In the genomic region with DNA sequence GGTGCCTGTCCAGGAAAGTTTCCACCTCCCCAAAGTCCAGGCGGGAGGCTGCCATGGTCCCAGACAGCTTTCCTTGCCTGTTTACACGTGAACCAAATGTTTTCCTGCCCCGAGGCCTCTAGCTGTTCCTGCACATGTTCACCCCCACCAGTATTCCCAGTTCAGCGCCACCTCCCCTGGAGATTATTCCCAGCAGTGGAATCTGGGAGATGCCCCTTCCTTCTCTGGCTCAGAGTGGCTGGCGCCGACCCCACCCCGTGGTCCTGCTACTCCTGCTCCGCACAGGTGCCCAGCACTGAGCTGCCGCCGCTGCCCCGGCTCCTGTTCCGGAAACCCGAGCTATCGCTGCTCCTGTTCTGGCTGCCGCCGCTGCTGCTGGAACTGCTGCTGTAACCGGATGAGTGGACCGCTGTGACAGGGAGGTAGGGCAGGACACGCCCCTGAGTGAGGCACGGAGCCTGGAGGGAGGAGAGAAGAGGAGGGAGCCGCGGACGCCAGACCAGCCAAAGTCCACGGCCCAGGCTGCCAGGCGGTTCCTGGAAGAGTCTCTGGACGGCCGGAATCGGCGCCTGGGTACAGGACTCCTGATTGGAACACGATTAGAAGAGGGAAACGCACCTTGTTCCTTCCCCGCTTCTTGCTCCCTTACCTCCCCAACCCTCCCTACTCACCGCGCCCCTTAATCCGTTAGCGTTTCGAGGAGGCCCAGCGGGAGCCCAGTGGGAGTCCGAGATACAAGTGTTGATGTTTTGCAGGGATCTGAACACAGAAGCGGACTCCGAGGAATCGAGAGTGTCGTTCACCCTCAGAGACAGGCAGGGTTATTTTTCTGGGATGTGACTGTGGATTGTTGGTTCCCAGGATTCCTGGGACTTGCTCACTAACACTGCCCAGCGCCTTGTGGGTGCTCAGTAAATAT, we compare ENCODE assay signal across 9 cellular contexts. TPM values are rescaled to one million over a fixed set of nuclear protein-coding genes. Genes with fewer than 3 reads are reported as not detected.
DNase-seq lines count a peak whose midpoint lies in the region; ATAC-seq, FAIRE-seq and TF ChIP-seq lines count a peak whose summit lies in the region.
"Had no signal": no experiment of that assay in that cellular context is flagged by ENCODE, and none has a peak within 500 bp of the region (broad histone marks: within the 10 kb centered on the region; RNA-seq: fewer than 3 reads in every experiment).

A gene (minus strand): TSS at position 395 of the 919 bp plus-strand sequence. CDS start 340 bp downstream, at position 55.

- POLR2A ChIA-PET in A549 (lab: Yijun Ruan, JAX): interaction anchor here (0.9 to 1.0 kb wide), 2 partner anchors 46 to 378 kb away, joined by 3 read pairs; a partner anchor contains a TSS

- CTCF ChIA-PET in A549 (lab: Yijun Ruan, JAX): interaction anchor here (0.7 to 1.9 kb wide), 4 partner anchors 29 to 89 kb away, joined by 3 to 7 read pairs (median 6); a partner anchor contains a TSS

- H3K4me3 Mint-ChIP-seq in brain: peak within 1 kb of the TSS; percentile 85 to 91 (median 88)

- no peak for TF ChIP-seq RAD21 in A549 (conservative IDR thresholded peaks at IDR 0.05 in 1 of 2, IDR thresholded peaks at IDR 0.05 in 1 of 2)

- H3K36me3 Mint-ChIP-seq in brain: no peaks in the 10 kb centered on the region
- H3K36me3 Mint-ChIP-seq: naive B cell had no signal

- peaks cover 14% of the 10 kb centered on the region for H3K4me1 Mint-ChIP-seq in brain

- TF ChIP-seq CTCF in A549 (IDR thresholded peaks at IDR 0.05): no peak
- TF ChIP-seq CTCF in KMS-11 (conservative IDR thresholded peaks at IDR 0.05; ENCODE audit: low read depth, low read length): no peak
- TF ChIP-seq CTCF in RWPE2 (IDR thresholded peaks at IDR 0.05; ENCODE audit: poor library complexity, severe bottlenecking): no peak
- TF ChIP-seq CTCF in brain (conservative IDR thresholded peaks at IDR 0.05): no peak
- TF ChIP-seq CTCF in sigmoid colon (IDR thresholded peaks at IDR 0.05): no peak

- H3K27ac ChIP-seq in A549 (peak within 1 kb of the TSS; percentile 71 to 82), KMS-11 (no peak within 1 kb of the TSS), RWPE2 (ENCODE audit: poor library complexity, severe bottlenecking) (no peak within 1 kb of the TSS), sigmoid colon (peak within 1 kb of the TSS in 3 of 4 donors; percentile 34 to 62 (median 58))

- ATAC-seq in A549 (peak; percentile 97 to 98), GM19035 (IDR thresholded peaks at IDR 0.05; ENCODE audit: unreplicated experiment) (peak; percentile 48), RWPE2 (ENCODE audit: low read depth) (peak; percentile 96), GM21515 (IDR thresholded peaks at IDR 0.05; ENCODE audit: unreplicated experiment) (no peak)

- no peaks in the 10 kb centered on the region for H3K27me3 ChIP-seq in KMS-11 (ENCODE audit: insufficient read depth, low read depth)
- H3K27me3 ChIP-seq in RWPE2 (ENCODE audit: insufficient read depth, poor library complexity, severe bottlenecking): no peaks in the 10 kb centered on the region
- no peaks in the 10 kb centered on the region for H3K27me3 ChIP-seq in sigmoid colon

- H4K20me1 ChIP-seq in KMS-11 (ENCODE audit: insufficient read depth): no peaks in the 10 kb centered on the region

- H3K4me3 ChIP-seq in A549: peak within 1 kb of the TSS; percentile 55
- no peak within 1 kb of the TSS for H3K4me3 ChIP-seq in KMS-11 (IDR thresholded peaks at IDR 0.05; ENCODE audit: insufficient read depth, low read depth, low read length)
- peak within 1 kb of the TSS; percentile 25 for H3K4me3 ChIP-seq in RWPE2 (ENCODE audit: severe bottlenecking)
- H3K4me3 ChIP-seq in iPS-11a (ENCODE audit: low read depth, low read length): peak within 1 kb of the TSS; percentile 68
- peak within 1 kb of the TSS; percentile 32 to 53 (median 47) for H3K4me3 ChIP-seq in sigmoid colon

- no peaks in the 10 kb centered on the region for H3K79me2 ChIP-seq in KMS-11 (ENCODE audit: insufficient read depth, low read depth)

- H3K9me3 ChIP-seq in A549 (no peaks in the 10 kb centered on the region), RWPE2 (ENCODE audit: severe bottlenecking) (no peaks in the 10 kb centered on the region), sigmoid colon (no peaks in the 10 kb centered on the region)

- intact Hi-C loops in sigmoid colon (cut with DNase I): loop anchor here (5.0 to 10.0 kb wide), 2 partner anchors 88 to 275 kb away; no protein-coding TSS in a partner anchor

- peak within 1 kb of the TSS in 4 of 5 experiments; percentile 14 to 90 (median 33) for H3K27ac Mint-ChIP-seq in brain
- H3K27ac Mint-ChIP-seq: naive B cell had no signal

- WGBS in A549 (ENCODE audit: missing lambda C conversion rate): 4% methylated on average over 23 of the region's 44 CpGs
- 2 to 4% methylated on average over 44 of the region's 44 CpGs for WGBS in sigmoid colon, 2 donors

- H3K4me1 ChIP-seq in A549 (peaks cover 41% of the 10 kb centered on the region; the same call in 2 of the 3 replicates), KMS-11 (ENCODE audit: low read depth, poor library complexity, severe bottlenecking) (no peaks in the 10 kb centered on the region), RWPE2 (ENCODE audit: insufficient read depth, poor library complexity, severe bottlenecking) (peaks cover 8% of the 10 kb centered on the region), sigmoid colon (peaks cover 0 to 16% (median 10%) of the 10 kb centered on the region in 4 donors)

- H3K36me3 ChIP-seq in KMS-11 (ENCODE audit: insufficient read depth) (no peaks in the 10 kb centered on the region), RWPE2 (ENCODE audit: low read depth) (no peaks in the 10 kb centered on the region), sigmoid colon (no peaks in the 10 kb centered on the region)

- peak within 1 kb of the TSS; percentile 57; the same call in 1 of the 2 replicates for H2AFZ ChIP-seq in KMS-11 (ENCODE audit: low read depth)

- H3K4me2 ChIP-seq in A549 (peak within 1 kb of the TSS; percentile 77), KMS-11 (peak within 1 kb of the TSS; percentile 7; the same call in 1 of the 2 replicates)

- DNase-seq in A549 (ENCODE audit: low read depth in 1 of 2, low spot score in 1 of 2) (peak; percentile 45 to 86), RWPE2 (ENCODE audit: low spot score) (peak; percentile 76), sigmoid colon (peak; percentile 88)
- DNase-seq: naive B cell had no signal

- TF ChIP-seq POLR2A in A549 (IDR thresholded peaks at IDR 0.05; ENCODE audit: low read length) (peak; percentile 74), sigmoid colon (IDR thresholded peaks at IDR 0.05) (peak in 1 of 2 donors; percentile 58)

- TF ChIP-seq EP300 in A549 (IDR thresholded peaks at IDR 0.05): no peak
- TF ChIP-seq EP300 in sigmoid colon (IDR thresholded peaks at IDR 0.05): no peak

- H3K27me3 Mint-ChIP-seq in brain: peaks cover 49% of the 10 kb centered on the region

- H3K9me3 Mint-ChIP-seq in brain: peaks cover 0 to 3% (median 0%) of the 10 kb centered on the region in 5 experiments

- no peak within 1 kb of the TSS for H3K9ac ChIP-seq in KMS-11

- FAIRE-seq in A549 (lab: Jason Lieb, UNC): no peak

TF ChIP-seq in A549, 52 proteins besides CTCF, POLR2A, EP300 and RAD21 (continues in another document):
- TF ChIP-seq CEBPB (IDR thresholded peaks at IDR 0.05): no peak
- TF ChIP-seq PHF8 (IDR thresholded peaks at IDR 0.05; ENCODE audit: borderline replicate concordance, low read depth): peak; percentile 30; the same call in 1 of the 2 replicates
- no peak for TF ChIP-seq EHMT2 (IDR thresholded peaks at IDR 0.05; ENCODE audit: low read depth)
- no peak for TF ChIP-seq CHD2 (IDR thresholded peaks at IDR 0.05; ENCODE audit: low read length, partially characterized antibody)
- no peak for TF ChIP-seq FOSL2 (IDR thresholded peaks at IDR 0.05)
- TF ChIP-seq FOSL2 (CRISPR knock-in tag; IDR thresholded peaks at IDR 0.05): no peak
- no peak for TF ChIP-seq MAFK (IDR thresholded peaks at IDR 0.05; ENCODE audit: partially characterized antibody)
- TF ChIP-seq, protein P1, sequence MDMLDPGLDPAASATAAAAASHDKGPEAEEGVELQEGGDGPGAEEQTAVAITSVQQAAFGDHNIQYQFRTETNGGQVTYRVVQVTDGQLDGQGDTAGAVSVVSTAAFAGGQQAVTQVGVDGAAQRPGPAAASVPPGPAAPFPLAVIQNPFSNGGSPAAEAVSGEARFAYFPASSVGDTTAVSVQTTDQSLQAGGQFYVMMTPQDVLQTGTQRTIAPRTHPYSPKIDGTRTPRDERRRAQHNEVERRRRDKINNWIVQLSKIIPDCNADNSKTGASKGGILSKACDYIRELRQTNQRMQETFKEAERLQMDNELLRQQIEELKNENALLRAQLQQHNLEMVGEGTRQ (IDR thresholded peaks at IDR 0.05): no peak
- TF ChIP-seq RFX5 (IDR thresholded peaks at IDR 0.05): no peak
- no peak for TF ChIP-seq HEYL (CRISPR knock-in tag; IDR thresholded peaks at IDR 0.05)
- TF ChIP-seq, protein P2, sequence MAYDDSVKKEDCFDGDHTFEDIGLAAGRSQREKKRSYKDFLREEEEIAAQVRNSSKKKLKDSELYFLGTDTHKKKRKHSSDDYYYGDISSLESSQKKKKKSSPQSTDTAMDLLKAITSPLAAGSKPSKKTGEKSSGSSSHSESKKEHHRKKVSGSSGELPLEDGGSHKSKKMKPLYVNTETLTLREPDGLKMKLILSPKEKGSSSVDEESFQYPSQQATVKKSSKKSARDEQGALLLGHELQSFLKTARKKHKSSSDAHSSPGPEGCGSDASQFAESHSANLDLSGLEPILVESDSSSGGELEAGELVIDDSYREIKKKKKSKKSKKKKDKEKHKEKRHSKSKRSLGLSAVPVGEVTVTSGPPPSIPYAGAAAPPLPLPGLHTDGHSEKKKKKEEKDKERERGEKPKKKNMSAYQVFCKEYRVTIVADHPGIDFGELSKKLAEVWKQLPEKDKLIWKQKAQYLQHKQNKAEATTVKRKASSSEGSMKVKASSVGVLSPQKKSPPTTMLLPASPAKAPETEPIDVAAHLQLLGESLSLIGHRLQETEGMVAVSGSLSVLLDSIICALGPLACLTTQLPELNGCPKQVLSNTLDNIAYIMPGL (CRISPR knock-in tag; IDR thresholded peaks at IDR 0.05; ENCODE audit: borderline replicate concordance): no peak

RNA-seq across cellular contexts. Expression of the gene that starts here (rescaled TPM):
- 5.4 and 5.6 TPM in 2 replicates for polyA plus RNA-seq in A549 (2011; rRNA removed)
- 1.3 and 2.2 TPM in 2 replicates for polyA plus RNA-seq in A549 (2012; cell fraction: cytosol; rRNA removed)
- polyA plus RNA-seq in A549 (2012; cell fraction: nucleus; rRNA removed): 1.3 and 2.0 TPM in 2 replicates
- polyA plus RNA-seq in A549 (2017; fragmentation: RNase III; extraction: RNeasy Plus Mini Kit Qiagen cat#74134 plus additional on column Dnase treatment): 3.1 to 3.6 TPM (median 3.4 TPM) in 3 replicates
- polyA minus RNA-seq in A549 (2011; rRNA and poly(A)+ RNA removed): 10.7 and 13.7 TPM in 2 replicates
- 0.36 TPM for polyA plus RNA-seq in brain (ENCODE audit: insufficient read depth, low read depth, low replicate concordance)
- 10 to 100 TPM in 1 of 4 donors, 1 to 10 TPM in 3; 2.6 to 16.8 (median 5.0) TPM for total RNA-seq in sigmoid colon
- polyA plus RNA-seq in sigmoid colon: under 1 TPM in 1 of 3 donors, not detected in 2; 0.57 TPM

Comparison
In these comparisons a context has a peak if more than half of its experiments do, and no peak if none do; other contexts are left out.
1. H3K27ac ChIP-seq: peak in A549 (2 of 2) and sigmoid colon (3 of 4); none in KMS-11 (single experiment) and RWPE2 (single experiment).
2. Peak in every context shown above with its lines, with median percentiles within 50 percentile points of each other: DNase-seq.